17 cellular contexts compared by ENCODE assay signal in the genomic region with DNA sequence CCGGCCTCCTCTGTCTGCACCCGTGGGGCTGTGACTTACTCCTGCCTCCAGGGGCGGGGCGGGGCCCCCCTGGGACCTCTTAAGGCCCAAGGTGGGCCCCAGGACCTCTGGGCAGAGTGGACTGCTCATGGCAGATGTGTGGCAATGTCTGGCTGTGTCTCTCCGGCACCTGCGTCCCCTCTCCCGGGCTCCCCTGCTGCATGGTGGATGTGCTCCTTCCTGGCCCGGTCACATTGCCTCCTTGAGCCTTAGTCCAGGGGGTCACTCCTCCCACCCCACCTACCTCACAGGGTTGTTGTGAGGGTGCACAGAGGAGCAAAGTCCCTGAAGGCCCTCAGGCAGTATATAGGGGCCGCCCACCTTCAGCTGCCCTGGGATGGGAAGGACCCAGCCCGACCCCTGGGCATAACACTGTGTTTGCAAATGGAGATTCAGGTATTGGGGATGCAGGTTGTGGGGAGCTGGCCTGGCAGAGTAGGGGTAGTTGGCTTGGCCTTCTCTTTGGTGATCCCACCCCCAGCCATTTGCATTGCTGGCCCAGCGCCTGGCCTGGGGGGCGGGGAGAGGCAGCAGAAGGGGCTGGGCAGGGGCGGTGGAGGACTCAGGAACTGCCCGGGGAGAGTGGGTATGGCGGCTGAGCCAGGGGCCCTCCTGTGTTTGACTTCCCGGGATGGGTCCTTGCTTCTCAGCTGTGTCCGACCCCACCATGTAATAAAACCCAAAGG. TPM values are rescaled to one million over a fixed set of nuclear protein-coding genes. Genes with fewer than 3 reads are reported as not detected.
DNase-seq lines count a peak whose midpoint lies in the region; ATAC-seq, FAIRE-seq and TF ChIP-seq lines count a peak whose summit lies in the region.
"Had no signal": no experiment of that assay in that cellular context is flagged by ENCODE, and none has a peak within 500 bp of the region (broad histone marks: within the 10 kb centered on the region; RNA-seq: fewer than 3 reads in every experiment).

No MANE protein-coding gene starts in this region.

- TF ChIP-seq CTCF in HepG2 (CRISPR knock-in tag; IDR thresholded peaks at IDR 0.05) (no peak), mammary epithelial cell (conservative IDR thresholded peaks at IDR 0.05 in 1 of 2, IDR thresholded peaks at IDR 0.05 in 1 of 2; ENCODE audit: extremely low read depth in 1 of 2, insufficient read depth in 1 of 2, low read depth in 1 of 2, low read length in 2 of 2) (no peak)

- H3K36me3 ChIP-seq in HUES64 (ENCODE audit: insufficient read depth, low read length) (peaks cover 15% of the 10 kb centered on the region), HepG2 (replicated peaks in 1 of 2; ENCODE audit: control insufficient read depth in 1 of 2, insufficient read depth in 2 of 2, low read length in 2 of 2) (no peaks in the 10 kb centered on the region), mammary epithelial cell (ENCODE audit: insufficient read depth, low read length) (no peaks in the 10 kb centered on the region)

- H3K4me2 ChIP-seq in HepG2 (ENCODE audit: low read depth, low read length): no peak overlapping the region
- H3K4me2 ChIP-seq in mammary epithelial cell (ENCODE audit: insufficient read depth, low read depth, low read length): no peak overlapping the region

- no peak overlapping the region for H3K4me3 Mint-ChIP-seq in central memory CD8-positive, alpha-beta T cell
- H3K4me3 Mint-ChIP-seq: B cell; CD8-positive, alpha-beta memory T cell had no signal

- H3K79me2 ChIP-seq in HepG2 (ENCODE audit: insufficient read depth, low read length) (no peaks in the 10 kb centered on the region), mammary epithelial cell (ENCODE audit: insufficient read depth, low read length) (no peaks in the 10 kb centered on the region)

- TF ChIP-seq EP300 in HepG2 (IDR thresholded peaks at IDR 0.05; ENCODE audit: low read depth in 2 of 2, low read length in 2 of 2) (no peak), HepG2 (CRISPR knock-in tag; IDR thresholded peaks at IDR 0.05; ENCODE audit: borderline replicate concordance) (no peak)

- TF ChIP-seq POLR2A in HepG2 (IDR thresholded peaks at IDR 0.05; ENCODE audit: insufficient read depth in 1 of 2, low read depth in 2 of 2, low read length in 2 of 2): no peak

- WGBS in HUES64: 57% methylated on average over 17 of the region's 17 CpGs
- WGBS in HepG2 (ENCODE audit: low lambda C conversion rate): 41% methylated on average over 6 of the region's 17 CpGs
- 93% methylated on average over 9 of the region's 17 CpGs for WGBS in mammary epithelial cell (ENCODE audit: low coverage, missing lambda C conversion rate)

- peak overlapping the region; percentile 57 for H3K27ac Mint-ChIP-seq in central memory CD8-positive, alpha-beta T cell (ENCODE audit: low read depth)
- H3K27ac Mint-ChIP-seq: B cell had no signal

- H4K20me1 ChIP-seq in HepG2 (ENCODE audit: insufficient read depth, low read length) (no peaks in the 10 kb centered on the region), mammary epithelial cell (ENCODE audit: insufficient read depth, low read length) (no peaks in the 10 kb centered on the region)

- in situ Hi-C loops in HepG2 (cut with HindIII; ENCODE audit: extremely low pct_ligation_motif_present, low pct_unique_long_range_greater_than_20kb): no loop called here
- in situ Hi-C loops in mammary epithelial cell (cut with MboI; ENCODE audit: low sequenced_read_pairs in 2 of 2): no loop called here

- H3K4me1 Mint-ChIP-seq in central memory CD8-positive, alpha-beta T cell: peaks cover 17% of the 10 kb centered on the region
- H3K4me1 Mint-ChIP-seq: B cell had no signal

- TF ChIP-seq RAD21 in HepG2 (CRISPR knock-in tag; IDR thresholded peaks at IDR 0.05): no peak

- intact Hi-C loops in HepG2 (cut with micrococcal nuclease; ENCODE audit: unreplicated experiment): no loop called here
- intact Hi-C loops in mammary epithelial cell (cut with micrococcal nuclease): no loop called here

- H3K9me3 Mint-ChIP-seq in central memory CD8-positive, alpha-beta T cell: no peaks in the 10 kb centered on the region
- H3K9me3 Mint-ChIP-seq: CD8-positive, alpha-beta memory T cell; H9 had no signal

- H2AFZ ChIP-seq in HepG2 (ENCODE audit: low read length) (no peak overlapping the region), mammary epithelial cell (ENCODE audit: low read depth, low read length) (no peak overlapping the region)

- H3K4me3 ChIP-seq in HUES64 (ENCODE audit: low read length) (no peak overlapping the region), HepG2 (replicated peaks in 1 of 3; ENCODE audit: insufficient read depth in 1 of 3, low read depth in 2 of 3, low read length in 3 of 3) (no peak overlapping the region), mammary epithelial cell (replicated peaks in 1 of 3; ENCODE audit: insufficient read depth in 1 of 3, low read depth in 2 of 3, low read length in 3 of 3) (no peak overlapping the region)
- H3K4me3 ChIP-seq: K562 had no signal

- peak overlapping the region; percentile 18; the same call in 1 of the 2 replicates for H3K27ac ChIP-seq in HUES64 (ENCODE audit: low read depth, low read length)
- H3K27ac ChIP-seq in HepG2 (ENCODE audit: extremely low read length, insufficient read depth, low read length): no peak overlapping the region
- no peak overlapping the region for H3K27ac ChIP-seq in mammary epithelial cell (ENCODE audit: insufficient read depth, low read depth, low read length)

- DNase-seq in COLO668 (lab: John Stamatoyannopoulos, UW; ENCODE audit: unreplicated experiment) (peak; percentile 66), HepG2 (ENCODE audit: low spot score) (no peak), H4 (ENCODE audit: low spot score) (no peak), mammary epithelial cell (no peak), GM19240 (ENCODE audit: insufficient read length, low spot score) (no peak)
- DNase-seq in central memory CD8-positive, alpha-beta T cell (ENCODE audit: low spot score in 2 of 2): no peak
- DNase-seq: DMS 273 treated with DMSO at 0.1 percent for 48 hours, H9, NCI-H1694 treated with DMSO at 0.1 percent for 48 hours, NCI-H774 had no signal

- H3K9me3 ChIP-seq in HUES64 (ENCODE audit: insufficient read depth, low read depth, low read length): no peaks in the 10 kb centered on the region
- no peaks in the 10 kb centered on the region for H3K9me3 ChIP-seq in HepG2 (ENCODE audit: low read length)
- no peaks in the 10 kb centered on the region for H3K9me3 ChIP-seq in mammary epithelial cell (replicated peaks; ENCODE audit: insufficient read depth, low read length)

- dilution Hi-C loops in mammary epithelial cell (cut with HindIII; ENCODE audit: low sequenced_read_pairs): no loop called here

- H3K27me3 Mint-ChIP-seq in central memory CD8-positive, alpha-beta T cell: no peaks in the 10 kb centered on the region

- no TSS peak for BruUV-seq in HepG2 (replicated peaks; lab: Mats Ljungman, UMichigan)
- no TSS peak for BruUV-seq in mammary epithelial cell (replicated peaks; lab: Mats Ljungman, UMichigan)

- CTCF ChIA-PET in HepG2 (lab: Yijun Ruan, JAX; ENCODE audit: low intra/inter-chr PET ratio, low total read pairs): no interaction called here
- CTCF ChIA-PET in mammary epithelial cell (lab: Charles Lee; ENCODE audit: low non-redundant PET): no interaction called here

- POLR2A ChIA-PET in HepG2 (lab: Yijun Ruan, JAX): no interaction called here

- H3K27me3 ChIP-seq in HUES64 (ENCODE audit: insufficient read depth, low read length) (peaks cover 16% of the 10 kb centered on the region), HepG2 (ENCODE audit: control insufficient read depth in 1 of 2, insufficient read depth in 2 of 2, low read length in 2 of 2) (no peaks in the 10 kb centered on the region), mammary epithelial cell (ENCODE audit: insufficient read depth, low read length) (no peaks in the 10 kb centered on the region)

- no peak for ATAC-seq in central memory CD8-positive, alpha-beta T cell (replicated peaks; ENCODE audit: extremely low read depth, poor library complexity, severe bottlenecking)
- ATAC-seq in HepG2: peak; percentile 10; the same call in 2 of the 3 replicates
- no peak for ATAC-seq in GM18520 (IDR thresholded peaks at IDR 0.05; ENCODE audit: unreplicated experiment)
- ATAC-seq: K562, Panc1 had no signal

- no peak overlapping the region for H3K9ac ChIP-seq in HUES64 (ENCODE audit: low read depth, low read length)
- H3K9ac ChIP-seq in HepG2 (ENCODE audit: insufficient read depth, low read depth, low read length): no peak overlapping the region
- H3K9ac ChIP-seq in mammary epithelial cell (ENCODE audit: insufficient read depth, low read length): no peak overlapping the region

- H3K4me1 ChIP-seq in HUES64 (ENCODE audit: insufficient read depth, low read length) (peaks cover 13% of the 10 kb centered on the region), HepG2 (ENCODE audit: insufficient read depth, low read length) (peaks cover 26% of the 10 kb centered on the region), mammary epithelial cell (ENCODE audit: insufficient read depth, low read length) (no peaks in the 10 kb centered on the region)

- FAIRE-seq in HepG2 (lab: Jason Lieb, UNC): no peak
- FAIRE-seq: HTR-8/SVneo, K562 had no signal

- H3K36me3 Mint-ChIP-seq in central memory CD8-positive, alpha-beta T cell (ENCODE audit: insufficient read depth): peaks cover 5% of the 10 kb centered on the region

RNA-seq across cellular contexts. Expression of a gene that starts 11.3 kb away (rescaled TPM):
- polyA plus RNA-seq in HUES64 (2013, experiment 1 of 2): 29.1 TPM
- 39.6 TPM for polyA plus RNA-seq in HUES64 (2013, experiment 2 of 2)
- total RNA-seq in HepG2 (2016; rRNA removed; fragmentation: Illumina TruSeq; extraction: Trizol): 4.5 and 5.3 TPM in 2 replicates
- 2.1 and 2.4 TPM in 2 replicates for total RNA-seq in HepG2 (2016; cell fraction: cytosol; rRNA removed; fragmentation: Illumina TruSeq; extraction: Trizol; ENCODE audit: low read depth)
- total RNA-seq in HepG2 (2016; cell fraction: insoluble cytoplasmic fraction; rRNA removed; fragmentation: Illumina TruSeq; extraction: Trizol): 3.3 and 4.9 TPM in 2 replicates
- 3.7 and 3.8 TPM in 2 replicates for total RNA-seq in HepG2 (2016; cell fraction: membrane; rRNA removed; fragmentation: Illumina TruSeq; extraction: Trizol)
- 2.9 and 4.4 TPM in 2 replicates for total RNA-seq in HepG2 (2016; cell fraction: nucleus; rRNA removed; fragmentation: Illumina TruSeq; extraction: Trizol)
- 11.7 and 17.4 TPM in 2 replicates for polyA plus RNA-seq in HepG2 (2011; rRNA removed)
- polyA plus RNA-seq in HepG2 (2011; cell fraction: cytosol; rRNA removed): 11.0 and 11.5 TPM in 2 replicates
- 52.2 and 53.1 TPM in 2 replicates for polyA plus RNA-seq in HepG2 (2011; cell fraction: nucleus; rRNA removed)
- polyA plus RNA-seq in HepG2 (2012): 5.3 and 11.6 TPM in 2 replicates
- 2.5 and 3.1 TPM in 2 replicates for polyA plus RNA-seq in HepG2 (2016; cell fraction: cytosol; fragmentation: Illumina TruSeq; extraction: Trizol; ENCODE audit: low read depth)
- 4.6 and 5.0 TPM in 2 replicates for polyA plus RNA-seq in HepG2 (2016; cell fraction: insoluble cytoplasmic fraction; fragmentation: Illumina TruSeq; extraction: Trizol; ENCODE audit: low read depth)
- 2.8 and 4.0 TPM in 2 replicates for polyA plus RNA-seq in HepG2 (2016; cell fraction: membrane; fragmentation: Illumina TruSeq; extraction: Trizol; ENCODE audit: low read depth)
- polyA plus RNA-seq in HepG2 (2016; cell fraction: nucleus; fragmentation: Illumina TruSeq; extraction: Trizol; ENCODE audit: insufficient read depth, low read depth): 5.0 and 5.9 TPM in 2 replicates
- 0.28 and 24.0 TPM in 2 replicates for polyA minus RNA-seq in HepG2 (2011; rRNA and poly(A)+ RNA removed; ENCODE audit: low replicate concordance)
- 4.6 and 5.1 TPM in 2 replicates for polyA minus RNA-seq in HepG2 (2011; cell fraction: cytosol; rRNA and poly(A)+ RNA removed)
- polyA minus RNA-seq in HepG2 (2011; cell fraction: nucleus; rRNA and poly(A)+ RNA removed): 6.8 and 7.3 TPM in 2 replicates
- total RNA-seq in H4 (2014; rRNA removed; shearing (Covaris generic)): 6.3 and 7.4 TPM in 2 replicates
- 10 to 100 TPM; 19.2 to 25.9 TPM for total RNA-seq in mammary epithelial cell
- 18.4 TPM for polyA plus RNA-seq in mammary epithelial cell
- polyA minus RNA-seq in mammary epithelial cell: 29.2 TPM

RNA-seq across cellular contexts. Expression of a gene that starts 43.3 kb away (rescaled TPM):
- 62.1 TPM for polyA plus RNA-seq in HUES64 (2013, experiment 1 of 2)
- polyA plus RNA-seq in HUES64 (2013, experiment 2 of 2): 64.7 TPM
- total RNA-seq in HepG2 (2016; rRNA removed; fragmentation: Illumina TruSeq; extraction: Trizol) (94.8 and 133 TPM in 2 replicates), mammary epithelial cell (10 to 100 TPM; 40.1 to 81.0 TPM)
- 214 and 241 TPM in 2 replicates for total RNA-seq in HepG2 (2016; cell fraction: cytosol; rRNA removed; fragmentation: Illumina TruSeq; extraction: Trizol; ENCODE audit: low read depth)
- 83.9 and 129 TPM in 2 replicates for total RNA-seq in HepG2 (2016; cell fraction: insoluble cytoplasmic fraction; rRNA removed; fragmentation: Illumina TruSeq; extraction: Trizol)
- 236 and 281 TPM in 2 replicates for total RNA-seq in HepG2 (2016; cell fraction: membrane; rRNA removed; fragmentation: Illumina TruSeq; extraction: Trizol)
- total RNA-seq in HepG2 (2016; cell fraction: nucleus; rRNA removed; fragmentation: Illumina TruSeq; extraction: Trizol): 43.0 and 55.9 TPM in 2 replicates
- polyA plus RNA-seq in HepG2 (2011; rRNA removed) (141 and 191 TPM in 2 replicates), mammary epithelial cell (40.7 TPM)
- polyA plus RNA-seq in HepG2 (2011; cell fraction: cytosol; rRNA removed): 159 and 302 TPM in 2 replicates
- polyA plus RNA-seq in HepG2 (2011; cell fraction: nucleus; rRNA removed): 297 and 319 TPM in 2 replicates
- 112 and 147 TPM in 2 replicates for polyA plus RNA-seq in HepG2 (2012)
- polyA plus RNA-seq in HepG2 (2016; cell fraction: cytosol; fragmentation: Illumina TruSeq; extraction: Trizol; ENCODE audit: low read depth): 221 and 245 TPM in 2 replicates
- polyA plus RNA-seq in HepG2 (2016; cell fraction: insoluble cytoplasmic fraction; fragmentation: Illumina TruSeq; extraction: Trizol; ENCODE audit: low read depth): 107 and 116 TPM in 2 replicates
- 209 and 227 TPM in 2 replicates for polyA plus RNA-seq in HepG2 (2016; cell fraction: membrane; fragmentation: Illumina TruSeq; extraction: Trizol; ENCODE audit: low read depth)
- 107 and 117 TPM in 2 replicates for polyA plus RNA-seq in HepG2 (2016; cell fraction: nucleus; fragmentation: Illumina TruSeq; extraction: Trizol; ENCODE audit: insufficient read depth, low read depth)
- polyA minus RNA-seq in HepG2 (2011; rRNA and poly(A)+ RNA removed; ENCODE audit: low replicate concordance): 17.7 and 144 TPM in 2 replicates
- polyA minus RNA-seq in HepG2 (2011; cell fraction: cytosol; rRNA and poly(A)+ RNA removed): 94.1 and 104 TPM in 2 replicates
- 39.0 and 46.2 TPM in 2 replicates for polyA minus RNA-seq in HepG2 (2011; cell fraction: nucleus; rRNA and poly(A)+ RNA removed)
- 39.6 and 50.0 TPM in 2 replicates for total RNA-seq in H4 (2014; rRNA removed; shearing (Covaris generic))
- 13.8 TPM for polyA minus RNA-seq in mammary epithelial cell

RNA-seq across cellular contexts. Expression of a gene that starts 43.6 kb away (rescaled TPM):
- polyA plus RNA-seq in HUES64 (2013, experiment 1 of 2): 23.8 TPM
- polyA plus RNA-seq in HUES64 (2013, experiment 2 of 2): 26.7 TPM
- total RNA-seq in HepG2 (2016; rRNA removed; fragmentation: Illumina TruSeq; extraction: Trizol) (44.1 and 44.6 TPM in 2 replicates), mammary epithelial cell (10 to 100 TPM; 20.4 to 40.2 TPM)
- total RNA-seq in HepG2 (2016; cell fraction: cytosol; rRNA removed; fragmentation: Illumina TruSeq; extraction: Trizol; ENCODE audit: low read depth): 13.7 and 15.5 TPM in 2 replicates
- 40.1 and 44.0 TPM in 2 replicates for total RNA-seq in HepG2 (2016; cell fraction: insoluble cytoplasmic fraction; rRNA removed; fragmentation: Illumina TruSeq; extraction: Trizol)
- 17.1 and 24.3 TPM in 2 replicates for total RNA-seq in HepG2 (2016; cell fraction: membrane; rRNA removed; fragmentation: Illumina TruSeq; extraction: Trizol)
- total RNA-seq in HepG2 (2016; cell fraction: nucleus; rRNA removed; fragmentation: Illumina TruSeq; extraction: Trizol): 22.6 and 23.7 TPM in 2 replicates
- polyA plus RNA-seq in HepG2 (2011; rRNA removed) (63.6 and 86.4 TPM in 2 replicates), mammary epithelial cell (33.2 TPM)
- polyA plus RNA-seq in HepG2 (2011; cell fraction: cytosol; rRNA removed): 76.5 and 98.4 TPM in 2 replicates
- polyA plus RNA-seq in HepG2 (2011; cell fraction: nucleus; rRNA removed): 54.5 and 63.2 TPM in 2 replicates
- polyA plus RNA-seq in HepG2 (2012): 53.9 and 67.5 TPM in 2 replicates
- polyA plus RNA-seq in HepG2 (2016; cell fraction: cytosol; fragmentation: Illumina TruSeq; extraction: Trizol; ENCODE audit: low read depth): 13.5 and 13.9 TPM in 2 replicates
- 41.1 and 43.9 TPM in 2 replicates for polyA plus RNA-seq in HepG2 (2016; cell fraction: insoluble cytoplasmic fraction; fragmentation: Illumina TruSeq; extraction: Trizol; ENCODE audit: low read depth)
- polyA plus RNA-seq in HepG2 (2016; cell fraction: membrane; fragmentation: Illumina TruSeq; extraction: Trizol; ENCODE audit: low read depth): 14.3 and 18.2 TPM in 2 replicates
- polyA plus RNA-seq in HepG2 (2016; cell fraction: nucleus; fragmentation: Illumina TruSeq; extraction: Trizol; ENCODE audit: insufficient read depth, low read depth): 31.5 and 36.8 TPM in 2 replicates
- polyA minus RNA-seq in HepG2 (2011; rRNA and poly(A)+ RNA removed; ENCODE audit: low replicate concordance): 30.9 and 77.7 TPM in 2 replicates
- 20.6 and 23.0 TPM in 2 replicates for polyA minus RNA-seq in HepG2 (2011; cell fraction: cytosol; rRNA and poly(A)+ RNA removed)
- polyA minus RNA-seq in HepG2 (2011; cell fraction: nucleus; rRNA and poly(A)+ RNA removed): 24.1 and 24.4 TPM in 2 replicates
- 31.7 and 38.2 TPM in 2 replicates for total RNA-seq in H4 (2014; rRNA removed; shearing (Covaris generic))
- 5.8 TPM for polyA minus RNA-seq in mammary epithelial cell

RNA-seq across cellular contexts. Expression of a gene that starts 46.7 kb away (rescaled TPM):
- polyA plus RNA-seq in HUES64 (2013, experiment 1 of 2): 0.05 TPM
- polyA plus RNA-seq in HUES64 (2013, experiment 2 of 2): not detected
- total RNA-seq in HepG2 (2016; rRNA removed; fragmentation: Illumina TruSeq; extraction: Trizol) (1.5 and 4.2 TPM in 2 replicates), mammary epithelial cell (not detected)
- 1.1 and 1.5 TPM in 2 replicates for total RNA-seq in HepG2 (2016; cell fraction: cytosol; rRNA removed; fragmentation: Illumina TruSeq; extraction: Trizol; ENCODE audit: low read depth)
- 1.5 and 5.2 TPM in 2 replicates for total RNA-seq in HepG2 (2016; cell fraction: insoluble cytoplasmic fraction; rRNA removed; fragmentation: Illumina TruSeq; extraction: Trizol)
- 1.7 and 2.7 TPM in 2 replicates for total RNA-seq in HepG2 (2016; cell fraction: membrane; rRNA removed; fragmentation: Illumina TruSeq; extraction: Trizol)
- total RNA-seq in HepG2 (2016; cell fraction: nucleus; rRNA removed; fragmentation: Illumina TruSeq; extraction: Trizol): 5.1 and 6.1 TPM in 2 replicates
- polyA plus RNA-seq in HepG2 (2011; rRNA removed) (4.8 and 8.5 TPM in 2 replicates), mammary epithelial cell (not detected)
- 5.4 and 5.9 TPM in 2 replicates for polyA plus RNA-seq in HepG2 (2011; cell fraction: cytosol; rRNA removed)
- polyA plus RNA-seq in HepG2 (2011; cell fraction: nucleus; rRNA removed): 16.8 and 19.4 TPM in 2 replicates
- 4.2 and 6.4 TPM in 2 replicates for polyA plus RNA-seq in HepG2 (2012)
- 1.7 TPM in 2 replicates for polyA plus RNA-seq in HepG2 (2016; cell fraction: cytosol; fragmentation: Illumina TruSeq; extraction: Trizol; ENCODE audit: low read depth)
- 2.3 and 2.6 TPM in 2 replicates for polyA plus RNA-seq in HepG2 (2016; cell fraction: insoluble cytoplasmic fraction; fragmentation: Illumina TruSeq; extraction: Trizol; ENCODE audit: low read depth)
- 2.4 and 3.1 TPM in 2 replicates for polyA plus RNA-seq in HepG2 (2016; cell fraction: membrane; fragmentation: Illumina TruSeq; extraction: Trizol; ENCODE audit: low read depth)
- 10.0 and 11.5 TPM in 2 replicates for polyA plus RNA-seq in HepG2 (2016; cell fraction: nucleus; fragmentation: Illumina TruSeq; extraction: Trizol; ENCODE audit: insufficient read depth, low read depth)
- 6.6 TPM in 1 of 2 replicates, not detected in the other for polyA minus RNA-seq in HepG2 (2011; rRNA and poly(A)+ RNA removed; ENCODE audit: low replicate concordance)
- polyA minus RNA-seq in HepG2 (2011; cell fraction: cytosol; rRNA and poly(A)+ RNA removed): 1.1 and 1.9 TPM in 2 replicates
- 4.0 and 5.2 TPM in 2 replicates for polyA minus RNA-seq in HepG2 (2011; cell fraction: nucleus; rRNA and poly(A)+ RNA removed)
- not detected in 2 replicates for total RNA-seq in H4 (2014; rRNA removed; shearing (Covaris generic))
- polyA minus RNA-seq in mammary epithelial cell: not detected
- total RNA-seq: B cell, H9, K562 had no signal
